Comparison of ENCODE assay signal across 8 cellular contexts in the genomic region with DNA sequence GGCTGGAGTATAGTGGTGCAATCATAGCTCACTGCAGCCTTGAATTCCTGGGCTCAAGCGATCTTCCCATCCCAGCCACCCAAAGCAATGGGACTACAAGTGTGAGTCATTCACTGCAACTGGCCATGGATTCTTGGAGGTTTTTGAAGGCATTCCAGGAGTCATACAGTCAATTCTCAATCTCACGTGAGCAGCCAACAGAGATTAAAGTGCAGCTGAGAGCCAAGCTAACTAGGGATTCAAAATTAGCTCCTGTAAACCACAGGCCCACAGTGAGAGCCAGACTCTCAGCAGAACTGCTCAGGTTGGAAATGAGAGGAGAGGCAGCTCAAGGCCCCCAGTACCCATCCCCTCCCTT. TPM values are rescaled to one million over a fixed set of nuclear protein-coding genes. Genes with fewer than 3 reads are reported as not detected.
A peak's percentile ranks its signal among the peaks of the same experiment; 100 is the strongest.
DNase-seq lines count a peak whose midpoint lies in the region; ATAC-seq, FAIRE-seq and TF ChIP-seq lines count a peak whose summit lies in the region.

No MANE protein-coding gene starts in this region.

- no peak for TF ChIP-seq CTCF in MCF 10A (IDR thresholded peaks at IDR 0.05; ENCODE audit: unreplicated experiment)
- TF ChIP-seq CTCF in lung (IDR thresholded peaks at IDR 0.05; ENCODE audit: control extremely low read depth, extremely low read depth), result no peak
- TF ChIP-seq CTCF in GM13976 (IDR thresholded peaks at IDR 0.05; ENCODE audit: borderline replicate concordance, control extremely low read depth, extremely low read depth, insufficient read depth, missing control alignments), result no peak

- BruUV-seq in MCF 10A (replicated peaks; lab: Mats Ljungman, UMichigan), result no TSS peak

- peaks cover 3 to 4% of the 10 kb centered on the region in 2 donors for H3K36me3 ChIP-seq in lung (ENCODE audit: control insufficient read depth in 2 of 2, insufficient read depth in 2 of 2, low read length in 2 of 2)

- in situ Hi-C loops in GM13976 (cut with MboI; ENCODE audit: low sequenced_read_pairs, unreplicated experiment), result no loop called here

- ATAC-seq in lung (ENCODE audit: insufficient read depth, low FRiP score), result peak; percentile 41

- no peak overlapping the region for H3K4me3 Mint-ChIP-seq in MCF 10A (ENCODE audit: unreplicated experiment)

- intact Hi-C loops in MCF 10A (cut with micrococcal nuclease), result no loop called here

- H3K4me3 ChIP-seq in lung, result no peak overlapping the region

- no peaks in the 10 kb centered on the region for H3K27me3 ChIP-seq in lung (ENCODE audit: control insufficient read depth, insufficient read depth)

- CTCF ChIA-PET in MCF 10A (lab: Yijun Ruan, JAX), result interaction anchor here (0.6 kb wide), 1 partner anchor 11 kb away, joined by 5 read pairs; no protein-coding TSS in a partner anchor

- peak overlapping the region in 1 of 2 donors; percentile 78 for H3K27ac ChIP-seq in lung (ENCODE audit: low read depth in 1 of 2, low read length in 1 of 2)

- H3K27me3 Mint-ChIP-seq in MCF 10A (ENCODE audit: insufficient read depth, unreplicated experiment), result no peaks in the 10 kb centered on the region

- no peaks in the 10 kb centered on the region for H3K9me3 Mint-ChIP-seq in MCF 10A (ENCODE audit: unreplicated experiment)

- no peaks in the 10 kb centered on the region for H3K9me3 ChIP-seq in lung (ENCODE audit: control insufficient read depth in 2 of 2, insufficient read depth in 1 of 2, low read length in 1 of 2)

- peaks cover 45% of the 10 kb centered on the region for H3K36me3 Mint-ChIP-seq in MCF 10A (ENCODE audit: insufficient read depth, unreplicated experiment)

- H3K4me1 ChIP-seq in lung (ENCODE audit: control insufficient read depth in 2 of 2, insufficient read depth in 2 of 2, low read length in 2 of 2), result peaks cover 4 to 45% of the 10 kb centered on the region in 2 donors

- H3K4me1 Mint-ChIP-seq in MCF 10A (ENCODE audit: insufficient read depth, unreplicated experiment), result peaks cover 31% of the 10 kb centered on the region

- peak overlapping the region; percentile 62 for H3K27ac Mint-ChIP-seq in MCF 10A (ENCODE audit: low read depth, unreplicated experiment)

- POLR2A ChIA-PET in MCF 10A (lab: Yijun Ruan, JAX), result interaction anchor here (0.7 to 2.6 kb wide), 11 partner anchors 8 to 31 kb away, joined by 3 to 19 read pairs (median 4); no protein-coding TSS in a partner anchor

- FAIRE-seq in HTR-8/SVneo (lab: Jason Lieb, UNC), result no peak

- WGBS in lung, 2 donors, result 59 to 68% methylated on average over 2 of the region's 2 CpGs

- DNase-seq in AG08395 (ENCODE audit: low spot score) (peak; percentile 90), HTR-8/SVneo (ENCODE audit: insufficient read length, low spot score) (peak; percentile 73), MCF 10A (ENCODE audit: unreplicated experiment) (peak; percentile 94), lung (ENCODE audit: low spot score) (peak; percentile 33), GM13976 (ENCODE audit: low spot score) (no peak), NCI-H1105 (lab: John Stamatoyannopoulos, UW) (no peak)
- DNase-seq in stimulated activated naive CD4-positive, alpha-beta T cell treated with Interleukin-2 at 50 U/mL for 16 hours (lab: John Stamatoyannopoulos, UW), result no peak
- no peak for DNase-seq in stimulated activated CD4-positive, alpha-beta T cell treated with anti-CD3 and anti-CD28 coated beads, Interleukin-4, amount 100 ng/mL, for 1 hour

RNA-seq across cellular contexts. Expression of gene XPO6, which starts 30.2 kb away (rescaled TPM):
- total RNA-seq in MCF 10A (2022) (184 and 200 TPM in 2 replicates), lung (100 to 1,000 TPM in 1 of 2 donors, 10 to 100 TPM in 1; 86.2 to 166 TPM)
- polyA plus RNA-seq in lung, result 100 to 1,000 TPM in 1 of 2 donors, 10 to 100 TPM in 1; 52.9 to 172 TPM

Comparison
In these comparisons a context has a peak if more than half of its experiments do, and no peak if none do; other contexts are left out.
1. DNase-seq: peak in AG08395 (single experiment), HTR-8/SVneo (single experiment), MCF 10A (single experiment) and lung (single experiment); none in GM13976 (single experiment), stimulated activated naive CD4-positive, alpha-beta T cell treated with Interleukin-2 at 50 U/mL for 16 hours (single experiment), NCI-H1105 (single experiment) and stimulated activated CD4-positive, alpha-beta T cell treated with anti-CD3 and anti-CD28 coated beads, Interleukin-4, amount 100 ng/mL, for 1 hour (single experiment).